ENCODE assay signal across 1 cellular context in genomic region chr19:45340899-45341453, GRCh38.
TF ChIP-seq lines count a peak whose summit lies in the region.

No MANE protein-coding gene starts in this region.

TF ChIP-seq in HEK293, 187 proteins besides CTCF, POLR2A, EP300 and RAD21 (continued from another document and continues in another):
- TF ChIP-seq, protein P1, sequence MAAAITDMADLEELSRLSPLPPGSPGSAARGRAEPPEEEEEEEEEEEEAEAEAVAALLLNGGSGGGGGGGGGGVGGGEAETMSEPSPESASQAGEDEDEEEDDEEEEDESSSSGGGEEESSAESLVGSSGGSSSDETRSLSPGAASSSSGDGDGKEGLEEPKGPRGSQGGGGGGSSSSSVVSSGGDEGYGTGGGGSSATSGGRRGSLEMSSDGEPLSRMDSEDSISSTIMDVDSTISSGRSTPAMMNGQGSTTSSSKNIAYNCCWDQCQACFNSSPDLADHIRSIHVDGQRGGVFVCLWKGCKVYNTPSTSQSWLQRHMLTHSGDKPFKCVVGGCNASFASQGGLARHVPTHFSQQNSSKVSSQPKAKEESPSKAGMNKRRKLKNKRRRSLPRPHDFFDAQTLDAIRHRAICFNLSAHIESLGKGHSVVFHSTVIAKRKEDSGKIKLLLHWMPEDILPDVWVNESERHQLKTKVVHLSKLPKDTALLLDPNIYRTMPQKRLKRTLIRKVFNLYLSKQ (tag by site-specific recombination; IDR thresholded peaks at IDR 0.05; ENCODE audit: borderline replicate concordance): no peak
- TF ChIP-seq, protein P2, sequence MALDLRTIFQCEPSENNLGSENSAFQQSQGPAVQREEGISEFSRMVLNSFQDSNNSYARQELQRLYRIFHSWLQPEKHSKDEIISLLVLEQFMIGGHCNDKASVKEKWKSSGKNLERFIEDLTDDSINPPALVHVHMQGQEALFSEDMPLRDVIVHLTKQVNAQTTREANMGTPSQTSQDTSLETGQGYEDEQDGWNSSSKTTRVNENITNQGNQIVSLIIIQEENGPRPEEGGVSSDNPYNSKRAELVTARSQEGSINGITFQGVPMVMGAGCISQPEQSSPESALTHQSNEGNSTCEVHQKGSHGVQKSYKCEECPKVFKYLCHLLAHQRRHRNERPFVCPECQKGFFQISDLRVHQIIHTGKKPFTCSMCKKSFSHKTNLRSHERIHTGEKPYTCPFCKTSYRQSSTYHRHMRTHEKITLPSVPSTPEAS (tag by site-specific recombination; IDR thresholded peaks at IDR 0.05): peak; percentile 96
- TF ChIP-seq WT1 (tag by site-specific recombination; IDR thresholded peaks at IDR 0.05): no peak
- TF ChIP-seq KLF8 (tag by site-specific recombination; IDR thresholded peaks at IDR 0.05): peak; percentile 63
- 0 out of 2 replicates have a peak, but pooled peaks have one; percentile 13 for TF ChIP-seq ZNF211 (tag by site-specific recombination; IDR thresholded peaks at IDR 0.05; ENCODE audit: low read depth)
- 0 out of 2 replicates have a peak, but pooled peaks have one; percentile 30 for TF ChIP-seq ZNF266 (tag by site-specific recombination; IDR thresholded peaks at IDR 0.05; ENCODE audit: low read depth)
- TF ChIP-seq ZNF112 (tag by site-specific recombination; IDR thresholded peaks at IDR 0.05): no peak
- no peak for TF ChIP-seq ZNF214 (tag by site-specific recombination; IDR thresholded peaks at IDR 0.05; ENCODE audit: borderline replicate concordance)
- TF ChIP-seq, protein P3, sequence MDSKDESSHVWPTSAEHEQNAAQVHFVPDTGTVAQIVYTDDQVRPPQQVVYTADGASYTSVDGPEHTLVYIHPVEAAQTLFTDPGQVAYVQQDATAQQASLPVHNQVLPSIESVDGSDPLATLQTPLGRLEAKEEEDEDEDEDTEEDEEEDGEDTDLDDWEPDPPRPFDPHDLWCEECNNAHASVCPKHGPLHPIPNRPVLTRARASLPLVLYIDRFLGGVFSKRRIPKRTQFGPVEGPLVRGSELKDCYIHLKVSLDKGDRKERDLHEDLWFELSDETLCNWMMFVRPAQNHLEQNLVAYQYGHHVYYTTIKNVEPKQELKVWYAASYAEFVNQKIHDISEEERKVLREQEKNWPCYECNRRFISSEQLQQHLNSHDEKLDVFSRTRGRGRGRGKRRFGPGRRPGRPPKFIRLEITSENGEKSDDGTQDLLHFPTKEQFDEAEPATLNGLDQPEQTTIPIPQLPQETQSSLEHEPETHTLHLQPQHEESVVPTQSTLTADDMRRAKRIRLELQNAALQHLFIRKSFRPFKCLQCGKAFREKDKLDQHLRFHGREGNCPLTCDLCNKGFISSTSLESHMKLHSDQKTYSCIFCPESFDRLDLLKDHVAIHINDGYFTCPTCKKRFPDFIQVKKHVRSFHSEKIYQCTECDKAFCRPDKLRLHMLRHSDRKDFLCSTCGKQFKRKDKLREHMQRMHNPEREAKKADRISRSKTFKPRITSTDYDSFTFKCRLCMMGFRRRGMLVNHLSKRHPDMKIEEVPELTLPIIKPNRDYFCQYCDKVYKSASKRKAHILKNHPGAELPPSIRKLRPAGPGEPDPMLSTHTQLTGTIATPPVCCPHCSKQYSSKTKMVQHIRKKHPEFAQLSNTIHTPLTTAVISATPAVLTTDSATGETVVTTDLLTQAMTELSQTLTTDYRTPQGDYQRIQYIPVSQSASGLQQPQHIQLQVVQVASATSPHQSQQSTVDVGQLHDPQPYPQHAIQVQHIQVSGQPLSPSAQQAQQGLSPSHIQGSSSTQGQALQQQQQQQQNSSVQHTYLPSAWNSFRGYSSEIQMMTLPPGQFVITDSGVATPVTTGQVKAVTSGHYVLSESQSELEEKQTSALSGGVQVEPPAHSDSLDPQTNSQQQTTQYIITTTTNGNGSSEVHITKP (tag by site-specific recombination; IDR thresholded peaks at IDR 0.05): peak; percentile 48
- TF ChIP-seq ZIC2 (tag by site-specific recombination; IDR thresholded peaks at IDR 0.05): 0 out of 2 replicates have a peak, but pooled peaks have one; percentile 36
- TF ChIP-seq PBX3 (CRISPR knock-in tag; IDR thresholded peaks at IDR 0.05): no peak
- no peak for TF ChIP-seq ZNF292 (tag by site-specific recombination; IDR thresholded peaks at IDR 0.05; ENCODE audit: borderline replicate concordance, low read depth)
- peak; percentile 45; the same call in 1 of the 2 replicates for TF ChIP-seq GLIS1 (tag by site-specific recombination; IDR thresholded peaks at IDR 0.05)
- TF ChIP-seq, protein P4, sequence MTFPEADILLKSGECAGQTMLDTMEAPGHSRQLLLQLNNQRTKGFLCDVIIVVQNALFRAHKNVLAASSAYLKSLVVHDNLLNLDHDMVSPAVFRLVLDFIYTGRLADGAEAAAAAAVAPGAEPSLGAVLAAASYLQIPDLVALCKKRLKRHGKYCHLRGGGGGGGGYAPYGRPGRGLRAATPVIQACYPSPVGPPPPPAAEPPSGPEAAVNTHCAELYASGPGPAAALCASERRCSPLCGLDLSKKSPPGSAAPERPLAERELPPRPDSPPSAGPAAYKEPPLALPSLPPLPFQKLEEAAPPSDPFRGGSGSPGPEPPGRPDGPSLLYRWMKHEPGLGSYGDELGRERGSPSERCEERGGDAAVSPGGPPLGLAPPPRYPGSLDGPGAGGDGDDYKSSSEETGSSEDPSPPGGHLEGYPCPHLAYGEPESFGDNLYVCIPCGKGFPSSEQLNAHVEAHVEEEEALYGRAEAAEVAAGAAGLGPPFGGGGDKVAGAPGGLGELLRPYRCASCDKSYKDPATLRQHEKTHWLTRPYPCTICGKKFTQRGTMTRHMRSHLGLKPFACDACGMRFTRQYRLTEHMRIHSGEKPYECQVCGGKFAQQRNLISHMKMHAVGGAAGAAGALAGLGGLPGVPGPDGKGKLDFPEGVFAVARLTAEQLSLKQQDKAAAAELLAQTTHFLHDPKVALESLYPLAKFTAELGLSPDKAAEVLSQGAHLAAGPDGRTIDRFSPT (tag by site-specific recombination; IDR thresholded peaks at IDR 0.05): peak; percentile 56; the same call in 1 of the 2 replicates
- peak; percentile 60; the same call in 1 of the 2 replicates for TF ChIP-seq ZNF777 (tag by site-specific recombination; IDR thresholded peaks at IDR 0.05; ENCODE audit: borderline replicate concordance)
- TF ChIP-seq KLF9 (tag by site-specific recombination; IDR thresholded peaks at IDR 0.05; ENCODE audit: low read depth): no peak
- TF ChIP-seq PATZ1 (tag by site-specific recombination; IDR thresholded peaks at IDR 0.05): peak; percentile 75
- TF ChIP-seq ZNF626 (tag by site-specific recombination; IDR thresholded peaks at IDR 0.05): no peak
- TF ChIP-seq ZBTB17 (tag by site-specific recombination; IDR thresholded peaks at IDR 0.05): peak; percentile 44; the same call in 1 of the 2 replicates
- TF ChIP-seq ZNF433 (tag by site-specific recombination; IDR thresholded peaks at IDR 0.05; ENCODE audit: low read depth): no peak
- TF ChIP-seq TSHZ1 (tag by site-specific recombination; IDR thresholded peaks at IDR 0.05; ENCODE audit: borderline replicate concordance): 0 out of 2 replicates have a peak, but pooled peaks have one; percentile 15
- peak; percentile 68; the same call in 1 of the 2 replicates for TF ChIP-seq ZNF501 (tag by site-specific recombination; IDR thresholded peaks at IDR 0.05)
- TF ChIP-seq ZNF169 (tag by site-specific recombination; IDR thresholded peaks at IDR 0.05): 0 out of 2 replicates have a peak, but pooled peaks have one; percentile 13
- TF ChIP-seq SETDB1 (IDR thresholded peaks at IDR 0.05; ENCODE audit: insufficient read length, low read length): no peak
- peak; percentile 46 for TF ChIP-seq SP7 (tag by site-specific recombination; IDR thresholded peaks at IDR 0.05)
- TF ChIP-seq ZSCAN18 (tag by site-specific recombination; IDR thresholded peaks at IDR 0.05): no peak
- no peak for TF ChIP-seq ZNF791 (tag by site-specific recombination; IDR thresholded peaks at IDR 0.05)
- TF ChIP-seq KLF1 (tag by site-specific recombination; IDR thresholded peaks at IDR 0.05): peak; percentile 93
- peak; percentile 47 for TF ChIP-seq ZFHX2 (tag by site-specific recombination; conservative IDR thresholded peaks at IDR 0.05)
- no peak for TF ChIP-seq ZBTB21 (tag by site-specific recombination; IDR thresholded peaks at IDR 0.05)
- no peak for TF ChIP-seq ZNF350 (tag by site-specific recombination; IDR thresholded peaks at IDR 0.05)
- TF ChIP-seq ZNF133 (tag by site-specific recombination; IDR thresholded peaks at IDR 0.05): peak; percentile 44; the same call in 1 of the 2 replicates
- peak; percentile 53 for TF ChIP-seq PRDM1 (tag by site-specific recombination; IDR thresholded peaks at IDR 0.05)
- no peak for TF ChIP-seq YY2 (tag by site-specific recombination; IDR thresholded peaks at IDR 0.05)
- TF ChIP-seq, protein P5, sequence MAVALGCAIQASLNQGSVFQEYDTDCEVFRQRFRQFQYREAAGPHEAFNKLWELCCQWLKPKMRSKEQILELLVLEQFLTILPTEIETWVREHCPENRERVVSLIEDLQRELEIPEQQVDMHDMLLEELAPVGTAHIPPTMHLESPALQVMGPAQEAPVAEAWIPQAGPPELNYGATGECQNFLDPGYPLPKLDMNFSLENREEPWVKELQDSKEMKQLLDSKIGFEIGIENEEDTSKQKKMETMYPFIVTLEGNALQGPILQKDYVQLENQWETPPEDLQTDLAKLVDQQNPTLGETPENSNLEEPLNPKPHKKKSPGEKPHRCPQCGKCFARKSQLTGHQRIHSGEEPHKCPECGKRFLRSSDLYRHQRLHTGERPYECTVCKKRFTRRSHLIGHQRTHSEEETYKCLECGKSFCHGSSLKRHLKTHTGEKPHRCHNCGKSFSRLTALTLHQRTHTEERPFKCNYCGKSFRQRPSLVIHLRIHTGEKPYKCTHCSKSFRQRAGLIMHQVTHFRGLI (tag by site-specific recombination; IDR thresholded peaks at IDR 0.05): peak; percentile 95
- peak; percentile 52 for TF ChIP-seq ZBTB26 (tag by site-specific recombination; optimal IDR thresholded peaks at IDR 0.05)
- TF ChIP-seq ZNF221 (tag by site-specific recombination; IDR thresholded peaks at IDR 0.05; ENCODE audit: borderline replicate concordance): no peak
